Comparison of ENCODE assay signal across 11 cellular contexts in genomic region chr11:119423459-119424254, GRCh38. TPM values are rescaled to one million over a fixed set of nuclear protein-coding genes. Genes with fewer than 3 reads are reported as not detected.
DNase-seq lines count a peak whose midpoint lies in the region; ATAC-seq, FAIRE-seq and TF ChIP-seq lines count a peak whose summit lies in the region.
"Had no signal": no experiment of that assay in that cellular context is flagged by ENCODE, and none has a peak within 500 bp of the region (broad histone marks: within the 10 kb centered on the region; RNA-seq: fewer than 3 reads in every experiment).

No MANE protein-coding gene starts in this region.

- peaks cover 27% of the 10 kb centered on the region for H3K4me1 Mint-ChIP-seq in T-helper 17 cell

- peak overlapping the region; percentile 92 for H3K4me3 Mint-ChIP-seq in T-helper 17 cell
- H3K4me3 Mint-ChIP-seq: dendritic cell treated with granulocyte-macrophage colony-stimulating factor and Interleukin-4, amounts not matched to agents 40 ng/mL and 50 ng/mL, for 4 days had no signal

- peaks cover 13 to 27% (median 17%) of the 10 kb centered on the region in 10 experiments for H3K4me1 ChIP-seq in BLaER1 treated with 17β-estradiol and CSF1 and Interleukin-3, amounts not matched to agents 10 nM and 100 nM
- H3K4me1 ChIP-seq in kidney (ENCODE audit: control insufficient read depth in 1 of 2, insufficient read depth in 1 of 2, low read depth in 1 of 2, low read length in 2 of 2), result peaks cover 25 to 30% of the 10 kb centered on the region in 2 donors
- H3K4me1 ChIP-seq in right atrium auricular region, result peaks cover 0 to 22% of the 10 kb centered on the region in 2 donors
- H3K4me1 ChIP-seq: prostate gland had no signal

- H3K27ac ChIP-seq in BLaER1 treated with 17β-estradiol and CSF1 and Interleukin-3, amounts not matched to agents 10 nM and 100 nM, result no peak overlapping the region
- peak overlapping the region in 1 of 2 donors; percentile 2 for H3K27ac ChIP-seq in kidney (ENCODE audit: low read depth in 2 of 2, low read length in 2 of 2)
- H3K27ac ChIP-seq in right atrium auricular region, result no peak overlapping the region
- H3K27ac ChIP-seq: prostate gland had no signal

- H3K36me3 ChIP-seq in BLaER1 treated with 17β-estradiol and CSF1 and Interleukin-3, amounts not matched to agents 10 nM and 100 nM, result no peaks in the 10 kb centered on the region
- H3K36me3 ChIP-seq in kidney (ENCODE audit: control insufficient read depth in 1 of 2, insufficient read depth in 2 of 2, low read length in 2 of 2), result no peaks in the 10 kb centered on the region
- no peaks in the 10 kb centered on the region for H3K36me3 ChIP-seq in right atrium auricular region
- H3K36me3 ChIP-seq: prostate gland had no signal

- H3K9ac ChIP-seq in BLaER1 treated with 17β-estradiol and CSF1 and Interleukin-3, amounts not matched to agents 10 nM and 100 nM, result no peak overlapping the region
- no peak overlapping the region for H3K9ac ChIP-seq in kidney (ENCODE audit: low read length in 2 of 2)

- H3K27me3 Mint-ChIP-seq in T-helper 17 cell, result peaks cover 68% of the 10 kb centered on the region

- H3K27me3 ChIP-seq in BLaER1 treated with 17β-estradiol and CSF1 and Interleukin-3, amounts not matched to agents 10 nM and 100 nM, result peaks cover 51 to 63% (median 60%) of the 10 kb centered on the region in 11 experiments
- H3K27me3 ChIP-seq in right atrium auricular region, result peaks cover 0 to 7% of the 10 kb centered on the region in 2 donors

- ATAC-seq in T-helper 17 cell, result no peak
- no peak for ATAC-seq in GM21381 (IDR thresholded peaks at IDR 0.05; ENCODE audit: unreplicated experiment)
- ATAC-seq in HG02970 (IDR thresholded peaks at IDR 0.05; ENCODE audit: low FRiP score, unreplicated experiment), result no peak

- peak overlapping the region in 3 of 10 experiments; percentile 54 to 66 (median 56); a peak in 1 of 20 replicates for H3K4me3 ChIP-seq in BLaER1 treated with 17β-estradiol and CSF1 and Interleukin-3, amounts not matched to agents 10 nM and 100 nM
- H3K4me3 ChIP-seq in fibroblast of villous mesenchyme (ENCODE audit: low read depth, low read length) (peak overlapping the region; percentile 77), retinal pigment epithelial cell (ENCODE audit: low read length) (peak overlapping the region; percentile 61), kidney (ENCODE audit: low read length in 2 of 2) (peak overlapping the region in 1 of 2 donors; percentile 62), right atrium auricular region (peak overlapping the region in 1 of 2 donors; percentile 48)

- H3K4me2 ChIP-seq in BLaER1 treated with 17β-estradiol and CSF1 and Interleukin-3, amounts not matched to agents 10 nM and 100 nM, result peak overlapping the region in 10 of 11 experiments; percentile 18 to 92 (median 82); a peak in 10 of 22 replicates

- H4K20me1 ChIP-seq in BLaER1 treated with 17β-estradiol and CSF1 and Interleukin-3, amounts not matched to agents 10 nM and 100 nM, result peaks cover 0 to 24% (median 7%) of the 10 kb centered on the region in 11 experiments; a peak in 12 of 22 replicates

- TF ChIP-seq CTCF in fibroblast of villous mesenchyme (IDR thresholded peaks at IDR 0.05; ENCODE audit: insufficient read depth, low read depth, low read length) (no peak), retinal pigment epithelial cell (conservative IDR thresholded peaks at IDR 0.05; ENCODE audit: low read depth, low read length) (no peak), kidney (IDR thresholded peaks at IDR 0.05; ENCODE audit: borderline replicate concordance, extremely low read depth, insufficient read depth) (no peak), right atrium auricular region (IDR thresholded peaks at IDR 0.05) (no peak)

- H3K27ac Mint-ChIP-seq in T-helper 17 cell, result no peak overlapping the region
- H3K27ac Mint-ChIP-seq: dendritic cell treated with granulocyte-macrophage colony-stimulating factor and Interleukin-4, amounts not matched to agents 40 ng/mL and 50 ng/mL, for 4 days had no signal

- DNase-seq in T-helper 17 cell, result no peak
- no peak for DNase-seq in fibroblast of villous mesenchyme (ENCODE audit: low read depth)
- no peak for DNase-seq in retinal pigment epithelial cell (ENCODE audit: low read depth)
- no peak for DNase-seq in kidney
- DNase-seq in right atrium auricular region (ENCODE audit: low spot score), result no peak

- intact Hi-C loops in kidney (cut with DNase I), result no loop called here

- FAIRE-seq in kidney (lab: Jason Lieb, UNC), result no peak
- FAIRE-seq: keratinocyte had no signal

- peaks cover 3% of the 10 kb centered on the region for H3K36me3 Mint-ChIP-seq in T-helper 17 cell (ENCODE audit: low read depth)

- peaks cover 1 to 14% (median 7%) of the 10 kb centered on the region in 11 experiments for H3K9me3 ChIP-seq in BLaER1 treated with 17β-estradiol and CSF1 and Interleukin-3, amounts not matched to agents 10 nM and 100 nM (replicated peaks in 1 of 11)
- no peaks in the 10 kb centered on the region for H3K9me3 ChIP-seq in T-helper 17 cell (ENCODE audit: control insufficient read depth, low read length, poor library complexity, severe bottlenecking)
- no peaks in the 10 kb centered on the region for H3K9me3 ChIP-seq in kidney (ENCODE audit: control insufficient read depth in 1 of 2, low read length in 2 of 2)
- H3K9me3 ChIP-seq in right atrium auricular region, result no peaks in the 10 kb centered on the region
- H3K9me3 ChIP-seq: prostate gland had no signal

RNA-seq across cellular contexts. Expression of gene THY1, which starts 0.7 kb away (rescaled TPM):
- total RNA-seq in T-helper 17 cell, result under 1 TPM in 1 of 2 donors, not detected in 1; 0.20 TPM
- 194 and 284 TPM in 2 replicates for total RNA-seq in fibroblast of villous mesenchyme
- 17.5 TPM for total RNA-seq in kidney
- 240 TPM for polyA plus RNA-seq in kidney (ENCODE audit: insufficient read depth, low read depth, low replicate concordance)
- 1 to 10 TPM; 2.0 to 7.2 TPM for total RNA-seq in right atrium auricular region

RNA-seq across cellular contexts. Expression of gene USP2, which starts 42.2 kb away (rescaled TPM):
- total RNA-seq in T-helper 17 cell (1 to 10 TPM; 1.7 to 5.2 TPM), fibroblast of villous mesenchyme (under 0.01 and 0.43 TPM in 2 replicates), kidney (30.4 TPM), right atrium auricular region (10 to 100 TPM; 38.9 to 58.7 TPM)
- polyA plus RNA-seq in kidney (ENCODE audit: insufficient read depth, low read depth, low replicate concordance), result 57.6 TPM

Comparison
In these comparisons a context has a peak if more than half of its experiments do, and no peak if none do; other contexts are left out.
1. RNA of gene THY1, which starts 0.7 kb away (total RNA-seq): 194 to 284 TPM in fibroblast of villous mesenchyme; 17.5 TPM in kidney (single experiment), 2.0 to 7.2 TPM in right atrium auricular region and 0.20 TPM in T-helper 17 cell; every median in the first group is over 10 times any median in the second.